ENCODE assay signal across 8 cellular contexts in genomic region chr1:26788836-26789611, GRCh38. TPM values are rescaled to one million over a fixed set of nuclear protein-coding genes. Genes with fewer than 3 reads are reported as not detected.
DNase-seq lines count a peak whose midpoint lies in the region; ATAC-seq lines count a peak whose summit lies in the region.

No MANE protein-coding gene starts in this region.

- peaks cover 78% of the 10 kb centered on the region for H3K4me1 Mint-ChIP-seq in activated CD8-positive, alpha-beta T cell treated with anti-CD3 and anti-CD28 coated beads, Interleukin-2, amount 10 ng/mL, durations not matched to agents 7 days and 5 days (ENCODE audit: low read depth)

- peak overlapping the region; percentile 100 for H3K27ac Mint-ChIP-seq in activated CD8-positive, alpha-beta T cell treated with anti-CD3 and anti-CD28 coated beads, Interleukin-2, amount 10 ng/mL, durations not matched to agents 7 days and 5 days

- no peaks in the 10 kb centered on the region for H3K27me3 Mint-ChIP-seq in activated CD8-positive, alpha-beta T cell treated with anti-CD3 and anti-CD28 coated beads, Interleukin-2, amount 10 ng/mL, durations not matched to agents 7 days and 5 days (ENCODE audit: low read depth)

- CTCF ChIA-PET in activated CD8-positive, alpha-beta T cell treated with anti-CD3 and anti-CD28 coated beads, Interleukin-2, amount 10 ng/mL, durations not matched to agents 7 days and 5 days (lab: Charles Lee), result interaction anchor here (0.6 to 8.9 kb wide), 63 partner anchors 7 to 317 kb away, joined by 3 to 334 read pairs (median 6); partner anchors contain the start of genes GPATCH3, GPN2 and RPS6KA1

- H3K4me3 Mint-ChIP-seq in activated CD8-positive, alpha-beta T cell treated with anti-CD3 and anti-CD28 coated beads, Interleukin-2, amount 10 ng/mL, durations not matched to agents 7 days and 5 days, result peak overlapping the region; percentile 84

- ATAC-seq in activated CD8-positive, alpha-beta T cell treated with anti-CD3 and anti-CD28 coated beads, Interleukin-2, amount 10 ng/mL, durations not matched to agents 7 days and 5 days, result peak; percentile 12
- ATAC-seq in GM21390 (IDR thresholded peaks at IDR 0.05; ENCODE audit: unreplicated experiment), result no peak

- H3K9me3 Mint-ChIP-seq in activated CD8-positive, alpha-beta T cell treated with anti-CD3 and anti-CD28 coated beads, Interleukin-2, amount 10 ng/mL, durations not matched to agents 7 days and 5 days (ENCODE audit: insufficient read depth), result no peaks in the 10 kb centered on the region

- peaks cover 37% of the 10 kb centered on the region for H3K36me3 Mint-ChIP-seq in activated CD8-positive, alpha-beta T cell treated with anti-CD3 and anti-CD28 coated beads, Interleukin-2, amount 10 ng/mL, durations not matched to agents 7 days and 5 days (ENCODE audit: low read depth)

- POLR2A ChIA-PET in activated CD8-positive, alpha-beta T cell treated with anti-CD3 and anti-CD28 coated beads, Interleukin-2, amount 10 ng/mL, durations not matched to agents 7 days and 5 days (lab: Charles Lee), result interaction anchor here (0.5 to 8.3 kb wide), 34 partner anchors 8 to 319 kb away, joined by 3 to 325 read pairs (median 7); partner anchors contain the start of genes ARID1A, GPATCH3 and GPN2

- peak; percentile 95 for DNase-seq in DMS 273 (lab: John Stamatoyannopoulos, UW; ENCODE audit: unreplicated experiment)
- peak; percentile 80 for DNase-seq in HK-2 (ENCODE audit: unreplicated experiment)
- DNase-seq in NCI-H774 (lab: John Stamatoyannopoulos, UW), result peak; percentile 46
- peak; percentile 93 for DNase-seq in activated CD8-positive, alpha-beta T cell treated with anti-CD3 and anti-CD28 coated beads, Interleukin-2, amount 10 ng/mL, durations not matched to agents 7 days and 5 days
- peak; percentile 81 for DNase-seq in effector CD8-positive, alpha-beta T cell (lab: John Stamatoyannopoulos, UW)
- peak; percentile 84 to 88 for DNase-seq in lung microvascular endothelial cell (ENCODE audit: low read depth in 2 of 2)
- peak; percentile 71 to 86 (median 74) for DNase-seq in stimulated activated CD4-positive, alpha-beta T cell treated with anti-CD3 and anti-CD28 coated beads, TNF-alpha, amount 100 ng/mL, for 4 hours (ENCODE audit: low read depth in 3 of 3)

RNA-seq across cellular contexts. Expression of gene PIGV, which starts 1.3 kb away (rescaled TPM):
- 10 to 100 TPM; 19.9 to 20.3 TPM for total RNA-seq in activated CD8-positive, alpha-beta T cell treated with anti-CD3 and anti-CD28 coated beads, Interleukin-2, amount 10 ng/mL, durations not matched to agents 7 days and 5 days
- 5.0 and 7.1 TPM in 2 replicates for total RNA-seq in lung microvascular endothelial cell

RNA-seq across cellular contexts. Expression of gene ZDHHC18, which starts 37.5 kb away (rescaled TPM):
- 10 to 100 TPM; 47.6 to 50.9 TPM for total RNA-seq in activated CD8-positive, alpha-beta T cell treated with anti-CD3 and anti-CD28 coated beads, Interleukin-2, amount 10 ng/mL, durations not matched to agents 7 days and 5 days
- 3.3 and 4.2 TPM in 2 replicates for total RNA-seq in lung microvascular endothelial cell
